ENCODE assay signal across 11 cellular contexts in genomic region chr15:75049392-75049791, GRCh38. TPM values are rescaled to one million over a fixed set of nuclear protein-coding genes. Genes with fewer than 3 reads are reported as not detected.
DNase-seq lines count a peak whose midpoint lies in the region; ATAC-seq and TF ChIP-seq lines count a peak whose summit lies in the region.
"Had no signal": no experiment of that assay in that cellular context is flagged by ENCODE, and none has a peak within 500 bp of the region (broad histone marks: within the 10 kb centered on the region; RNA-seq: fewer than 3 reads in every experiment).

No MANE protein-coding gene starts in this region.

- intact Hi-C loops in head of caudate nucleus (cut with DNase I) (no loop called here), posterior cingulate gyrus (cut with DNase I) (no loop called here)
- intact Hi-C loops in activated CD4-positive, alpha-beta T cell treated with anti-CD3 and anti-CD28 coated beads, Interleukin-2, amount 10 ng/mL, durations not matched to agents 24 days and 14 days (cut with micrococcal nuclease) = no loop called here

- ATAC-seq in GM21515 (IDR thresholded peaks at IDR 0.05; ENCODE audit: unreplicated experiment) = no peak
- ATAC-seq: Panc1; stimulated activated naive CD8-positive, alpha-beta T cell treated with anti-CD3 and anti-CD28 coated beads, Interleukin-15, Interleukin-2, amounts not matched to agents 100 U/mL and 50 U/mL, for 24 hours had no signal

- no peak overlapping the region for H3K27ac Mint-ChIP-seq in activated CD4-positive, alpha-beta T cell treated with anti-CD3 and anti-CD28 coated beads, Interleukin-2, amount 10 ng/mL, durations not matched to agents 24 days and 14 days

- DNase-seq in COR-L47 (lab: John Stamatoyannopoulos, UW) (peak; percentile 86), NCI-H2196 treated with DMSO at 0.1 percent for 48 hours (lab: John Stamatoyannopoulos, UW; ENCODE audit: unreplicated experiment) (peak; percentile 24), head of caudate nucleus (peak; percentile 30 to 91 (median 74)), posterior cingulate gyrus (peak; percentile 69 to 96 (median 79)), NCI-H510A treated with DMSO at 0.1 percent for 48 hours (lab: John Stamatoyannopoulos, UW) (no peak), HEK293T (ENCODE audit: extremely low spot score) (no peak)
- DNase-seq in activated CD4-positive, alpha-beta T cell treated with anti-CD3 and anti-CD28 coated beads, Interleukin-2, amount 10 ng/mL, durations not matched to agents 24 days and 14 days = no peak
- DNase-seq: effector CD8-positive, alpha-beta T cell; stimulated activated naive CD8-positive, alpha-beta T cell treated with anti-CD3 and anti-CD28 coated beads, Interleukin-15, Interleukin-2, amounts not matched to agents 100 U/mL and 50 U/mL, for 24 hours had no signal

- H3K36me3 Mint-ChIP-seq in activated CD4-positive, alpha-beta T cell treated with anti-CD3 and anti-CD28 coated beads, Interleukin-2, amount 10 ng/mL, durations not matched to agents 24 days and 14 days (ENCODE audit: low read depth) = peaks cover 18% of the 10 kb centered on the region

- H3K4me1 Mint-ChIP-seq in activated CD4-positive, alpha-beta T cell treated with anti-CD3 and anti-CD28 coated beads, Interleukin-2, amount 10 ng/mL, durations not matched to agents 24 days and 14 days = peaks cover 39% of the 10 kb centered on the region

- POLR2A ChIA-PET in HEK293T (lab: Yijun Ruan, JAX) = no interaction called here

- CTCF ChIA-PET in HEK293T (lab: Yijun Ruan, JAX) = no interaction called here

- H3K9me3 Mint-ChIP-seq in activated CD4-positive, alpha-beta T cell treated with anti-CD3 and anti-CD28 coated beads, Interleukin-2, amount 10 ng/mL, durations not matched to agents 24 days and 14 days = no peaks in the 10 kb centered on the region

- H3K27me3 Mint-ChIP-seq in activated CD4-positive, alpha-beta T cell treated with anti-CD3 and anti-CD28 coated beads, Interleukin-2, amount 10 ng/mL, durations not matched to agents 24 days and 14 days = no peaks in the 10 kb centered on the region

- no peak overlapping the region for H3K4me3 Mint-ChIP-seq in activated CD4-positive, alpha-beta T cell treated with anti-CD3 and anti-CD28 coated beads, Interleukin-2, amount 10 ng/mL, durations not matched to agents 24 days and 14 days

TF ChIP-seq in HEK293T, 16 proteins besides CTCF, POLR2A, EP300 and RAD21:
- TF ChIP-seq HDGF (IDR thresholded peaks at IDR 0.05; ENCODE audit: borderline replicate concordance) (no peak), NFRKB (IDR thresholded peaks at IDR 0.05) (no peak), SUZ12 (IDR thresholded peaks at IDR 0.05) (no peak), BHLHE40 (IDR thresholded peaks at IDR 0.05; ENCODE audit: borderline replicate concordance) (no peak), ZNF384 (IDR thresholded peaks at IDR 0.05) (no peak), FOXA1 (IDR thresholded peaks at IDR 0.05) (no peak), CTBP1 (IDR thresholded peaks at IDR 0.05; ENCODE audit: borderline replicate concordance) (no peak), L3MBTL2 (conservative IDR thresholded peaks at IDR 0.05) (no peak), TARDBP (IDR thresholded peaks at IDR 0.05) (no peak), FOXM1 (IDR thresholded peaks at IDR 0.05; ENCODE audit: borderline replicate concordance) (no peak)
TF ChIP-seq in HEK293T: peak in this region for 0.

RNA-seq across cellular contexts. Expression of gene PPCDC, which starts 26.0 kb away (rescaled TPM):
- 21.4 and 24.5 TPM in 2 replicates for total RNA-seq in activated CD4-positive, alpha-beta T cell treated with anti-CD3 and anti-CD28 coated beads, Interleukin-2, amount 10 ng/mL, durations not matched to agents 24 days and 14 days

RNA-seq across cellular contexts. Expression of gene SCAMP5, which starts 54.0 kb away (rescaled TPM):
- 0.92 and 1.3 TPM in 2 replicates for total RNA-seq in activated CD4-positive, alpha-beta T cell treated with anti-CD3 and anti-CD28 coated beads, Interleukin-2, amount 10 ng/mL, durations not matched to agents 24 days and 14 days

Comparison
In these comparisons a context has a peak if more than half of its experiments do, and no peak if none do; other contexts are left out.
1. DNase-seq: peak in COR-L47 (single experiment), NCI-H2196 treated with DMSO at 0.1 percent for 48 hours (single experiment), head of caudate nucleus (42 of 42) and posterior cingulate gyrus (10 of 10); none in NCI-H510A treated with DMSO at 0.1 percent for 48 hours (single experiment), HEK293T (single experiment) and activated CD4-positive, alpha-beta T cell treated with anti-CD3 and anti-CD28 coated beads, Interleukin-2, amount 10 ng/mL, durations not matched to agents 24 days and 14 days (single experiment).